ENCODE assay signal across 25 cellular contexts in genomic region chr7:311131-311680, GRCh38. TPM values are rescaled to one million over a fixed set of nuclear protein-coding genes. Genes with fewer than 3 reads are reported as not detected.
A peak's percentile ranks its signal among the peaks of the same experiment; 100 is the strongest.
DNase-seq lines count a peak whose midpoint lies in the region; ATAC-seq and TF ChIP-seq lines count a peak whose summit lies in the region.
"Had no signal": no experiment of that assay in that cellular context is flagged by ENCODE, and none has a peak within 500 bp of the region (broad histone marks: within the 10 kb centered on the region; RNA-seq: fewer than 3 reads in every experiment).

No MANE protein-coding gene starts in this region.

- intact Hi-C loops in natural killer cell (cut with micrococcal nuclease), result no loop called here

- H4K20me1 ChIP-seq in osteoblast (ENCODE audit: insufficient read depth, low read length), result no peaks in the 10 kb centered on the region

- no peaks in the 10 kb centered on the region for H3K9me3 ChIP-seq in osteoblast (ENCODE audit: low read depth, low read length)

- H3K4me1 ChIP-seq in osteoblast (ENCODE audit: insufficient read depth, low read length), result no peaks in the 10 kb centered on the region

- ATAC-seq in natural killer cell treated with Interleukin-12 subunit alpha and Interleukin-12 subunit beta and Interleukin-15 and Interleukin-18, amount 100 ng/mL, for 72 hours, result no peak
- ATAC-seq in natural killer cell (no peak), GM18868 (IDR thresholded peaks at IDR 0.05; ENCODE audit: unreplicated experiment) (no peak), HG03280 (IDR thresholded peaks at IDR 0.05; ENCODE audit: unreplicated experiment) (no peak)

- H3K4me3 Mint-ChIP-seq in natural killer cell treated with Interleukin-12 subunit alpha and Interleukin-12 subunit beta and Interleukin-15 and Interleukin-18, amount 100 ng/mL, for 72 hours, result no peak overlapping the region
- H3K4me3 Mint-ChIP-seq in natural killer cell (no peak overlapping the region), chondrocyte (ENCODE audit: unreplicated experiment) (no peak overlapping the region)
- H3K4me3 Mint-ChIP-seq: HFFc6, IgD-negative memory B cell had no signal

- peaks cover 52% of the 10 kb centered on the region for H3K27me3 ChIP-seq in osteoblast (ENCODE audit: insufficient read depth, low read length)

- DNase-seq in natural killer cell treated with Interleukin-12 subunit alpha and Interleukin-12 subunit beta and Interleukin-15 and Interleukin-18, amount 100 ng/mL, for 72 hours (ENCODE audit: low spot score), result peak; percentile 29
- DNase-seq in natural killer cell (no peak), chondrocyte (ENCODE audit: low spot score) (peak; percentile 42), osteoblast (ENCODE audit: insufficient read length, low spot score, missing footprints) (peak; percentile 53), NCI-H2029 treated with DMSO at 0.1 percent for 48 hours (lab: John Stamatoyannopoulos, UW) (no peak)
- DNase-seq: ACHN; DMS 273 treated with DMSO at 0.1 percent for 48 hours; DND-41; H7; HFFc6; NCI-H1092 treated with DMSO at 0.1 percent for 48 hours; NCI-H146; NCI-H2081; NCI-H2171 treated with DMSO at 0.1 percent for 48 hours; NCI-H446; NCI-H69; NK-92 treated with Interleukin-12 subunit alpha and Interleukin-12 subunit beta, amount 100 ng/mL, for 24 hours; SIG-M5 had no signal

- no peaks in the 10 kb centered on the region for H3K4me1 Mint-ChIP-seq in natural killer cell treated with Interleukin-12 subunit alpha and Interleukin-12 subunit beta and Interleukin-15 and Interleukin-18, amount 100 ng/mL, for 72 hours (ENCODE audit: low read depth in 2 of 2)
- H3K4me1 Mint-ChIP-seq in natural killer cell (no peaks in the 10 kb centered on the region), chondrocyte (ENCODE audit: low read depth) (no peaks in the 10 kb centered on the region)
- H3K4me1 Mint-ChIP-seq: IgD-negative memory B cell had no signal

- H3K36me3 ChIP-seq in osteoblast (ENCODE audit: insufficient read depth, low read length), result no peaks in the 10 kb centered on the region

- no peak overlapping the region for H3K4me2 ChIP-seq in osteoblast (ENCODE audit: insufficient read depth, low read length)

- H3K36me3 Mint-ChIP-seq in natural killer cell treated with Interleukin-12 subunit alpha and Interleukin-12 subunit beta and Interleukin-15 and Interleukin-18, amount 100 ng/mL, for 72 hours, result peaks cover 4% of the 10 kb centered on the region
- peaks cover 6% of the 10 kb centered on the region for H3K36me3 Mint-ChIP-seq in natural killer cell
- H3K36me3 Mint-ChIP-seq in chondrocyte (ENCODE audit: low read depth), result peaks cover 9% of the 10 kb centered on the region
- H3K36me3 Mint-ChIP-seq: IgD-negative memory B cell had no signal

- no peak overlapping the region for H3K27ac ChIP-seq in osteoblast (ENCODE audit: low read depth, low read length)
- H3K27ac ChIP-seq: C4-2B had no signal

- no peaks in the 10 kb centered on the region for H3K9me3 Mint-ChIP-seq in natural killer cell treated with Interleukin-12 subunit alpha and Interleukin-12 subunit beta and Interleukin-15 and Interleukin-18, amount 100 ng/mL, for 72 hours
- H3K9me3 Mint-ChIP-seq in natural killer cell (no peaks in the 10 kb centered on the region), chondrocyte (ENCODE audit: low read depth) (peaks cover 14% of the 10 kb centered on the region)

- no peak overlapping the region for H3K4me3 ChIP-seq in osteoblast (ENCODE audit: insufficient read depth, low read length)

- no peak overlapping the region for H3K27ac Mint-ChIP-seq in natural killer cell treated with Interleukin-12 subunit alpha and Interleukin-12 subunit beta and Interleukin-15 and Interleukin-18, amount 100 ng/mL, for 72 hours
- H3K27ac Mint-ChIP-seq in natural killer cell (no peak overlapping the region), chondrocyte (ENCODE audit: unreplicated experiment) (no peak overlapping the region)
- H3K27ac Mint-ChIP-seq: HFFc6, IgD-negative memory B cell had no signal

- TF ChIP-seq CTCF in natural killer cell (IDR thresholded peaks at IDR 0.05) (no peak), chondrocyte (IDR thresholded peaks at IDR 0.05) (no peak), osteoblast (IDR thresholded peaks at IDR 0.05; ENCODE audit: extremely low read depth, low read depth, low read length) (no peak)

- H3K79me2 ChIP-seq in osteoblast (ENCODE audit: insufficient read depth, low read length), result no peaks in the 10 kb centered on the region

- H3K27me3 Mint-ChIP-seq in natural killer cell treated with Interleukin-12 subunit alpha and Interleukin-12 subunit beta and Interleukin-15 and Interleukin-18, amount 100 ng/mL, for 72 hours, result peaks cover 27 to 49% of the 10 kb centered on the region in 2 donors
- peaks cover 13 to 58% of the 10 kb centered on the region in 2 donors for H3K27me3 Mint-ChIP-seq in natural killer cell (ENCODE audit: low read depth in 2 of 2)
- peaks cover 48% of the 10 kb centered on the region for H3K27me3 Mint-ChIP-seq in chondrocyte (ENCODE audit: low read depth)

- H2AFZ ChIP-seq in osteoblast (ENCODE audit: low read length), result no peak overlapping the region

RNA-seq across cellular contexts. Expression of gene FOXL3, which starts 21.2 kb away (rescaled TPM):
- total RNA-seq in natural killer cell treated with Interleukin-12 subunit alpha and Interleukin-12 subunit beta and Interleukin-15 and Interleukin-18, amount 100 ng/mL, for 72 hours, result not detected
- total RNA-seq in natural killer cell, result not detected
- total RNA-seq in chondrocyte, result not detected in 3 replicates
- not detected in 2 replicates for total RNA-seq in osteoblast
- total RNA-seq: G401, H7, HFFc6, HT-29, LHCN-M2 had no signal

Comparison
In these comparisons a context has a peak if more than half of its experiments do, and no peak if none do; other contexts are left out.
1. DNase-seq: peak in natural killer cell treated with Interleukin-12 subunit alpha and Interleukin-12 subunit beta and Interleukin-15 and Interleukin-18, amount 100 ng/mL, for 72 hours (single experiment), chondrocyte (single experiment) and osteoblast (single experiment); none in natural killer cell (single experiment) and NCI-H2029 treated with DMSO at 0.1 percent for 48 hours (single experiment).